ENCODE assay signal across 1 cellular context in the genomic region with DNA sequence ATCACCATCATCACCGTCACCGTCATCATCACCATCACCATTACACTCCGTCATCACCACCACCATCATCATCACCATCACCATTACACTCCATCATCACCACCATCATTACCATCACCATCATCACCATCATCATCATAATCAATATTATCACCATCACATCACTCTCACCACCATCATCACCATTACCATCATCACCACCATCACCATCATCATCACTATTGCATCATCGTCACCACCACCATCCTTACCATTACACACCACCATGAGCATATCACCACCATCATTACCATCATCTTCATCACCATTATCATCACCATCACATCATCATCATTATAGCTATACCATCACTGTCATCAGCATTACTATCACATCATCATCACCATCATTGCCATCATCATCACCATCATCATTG.
TF ChIP-seq lines count a peak whose summit lies in the region.

No MANE protein-coding gene starts in this region.

TF ChIP-seq in HEK293, 187 proteins besides CTCF, POLR2A, EP300 and RAD21 (continued from another document and continues in another):
- TF ChIP-seq, protein P1, sequence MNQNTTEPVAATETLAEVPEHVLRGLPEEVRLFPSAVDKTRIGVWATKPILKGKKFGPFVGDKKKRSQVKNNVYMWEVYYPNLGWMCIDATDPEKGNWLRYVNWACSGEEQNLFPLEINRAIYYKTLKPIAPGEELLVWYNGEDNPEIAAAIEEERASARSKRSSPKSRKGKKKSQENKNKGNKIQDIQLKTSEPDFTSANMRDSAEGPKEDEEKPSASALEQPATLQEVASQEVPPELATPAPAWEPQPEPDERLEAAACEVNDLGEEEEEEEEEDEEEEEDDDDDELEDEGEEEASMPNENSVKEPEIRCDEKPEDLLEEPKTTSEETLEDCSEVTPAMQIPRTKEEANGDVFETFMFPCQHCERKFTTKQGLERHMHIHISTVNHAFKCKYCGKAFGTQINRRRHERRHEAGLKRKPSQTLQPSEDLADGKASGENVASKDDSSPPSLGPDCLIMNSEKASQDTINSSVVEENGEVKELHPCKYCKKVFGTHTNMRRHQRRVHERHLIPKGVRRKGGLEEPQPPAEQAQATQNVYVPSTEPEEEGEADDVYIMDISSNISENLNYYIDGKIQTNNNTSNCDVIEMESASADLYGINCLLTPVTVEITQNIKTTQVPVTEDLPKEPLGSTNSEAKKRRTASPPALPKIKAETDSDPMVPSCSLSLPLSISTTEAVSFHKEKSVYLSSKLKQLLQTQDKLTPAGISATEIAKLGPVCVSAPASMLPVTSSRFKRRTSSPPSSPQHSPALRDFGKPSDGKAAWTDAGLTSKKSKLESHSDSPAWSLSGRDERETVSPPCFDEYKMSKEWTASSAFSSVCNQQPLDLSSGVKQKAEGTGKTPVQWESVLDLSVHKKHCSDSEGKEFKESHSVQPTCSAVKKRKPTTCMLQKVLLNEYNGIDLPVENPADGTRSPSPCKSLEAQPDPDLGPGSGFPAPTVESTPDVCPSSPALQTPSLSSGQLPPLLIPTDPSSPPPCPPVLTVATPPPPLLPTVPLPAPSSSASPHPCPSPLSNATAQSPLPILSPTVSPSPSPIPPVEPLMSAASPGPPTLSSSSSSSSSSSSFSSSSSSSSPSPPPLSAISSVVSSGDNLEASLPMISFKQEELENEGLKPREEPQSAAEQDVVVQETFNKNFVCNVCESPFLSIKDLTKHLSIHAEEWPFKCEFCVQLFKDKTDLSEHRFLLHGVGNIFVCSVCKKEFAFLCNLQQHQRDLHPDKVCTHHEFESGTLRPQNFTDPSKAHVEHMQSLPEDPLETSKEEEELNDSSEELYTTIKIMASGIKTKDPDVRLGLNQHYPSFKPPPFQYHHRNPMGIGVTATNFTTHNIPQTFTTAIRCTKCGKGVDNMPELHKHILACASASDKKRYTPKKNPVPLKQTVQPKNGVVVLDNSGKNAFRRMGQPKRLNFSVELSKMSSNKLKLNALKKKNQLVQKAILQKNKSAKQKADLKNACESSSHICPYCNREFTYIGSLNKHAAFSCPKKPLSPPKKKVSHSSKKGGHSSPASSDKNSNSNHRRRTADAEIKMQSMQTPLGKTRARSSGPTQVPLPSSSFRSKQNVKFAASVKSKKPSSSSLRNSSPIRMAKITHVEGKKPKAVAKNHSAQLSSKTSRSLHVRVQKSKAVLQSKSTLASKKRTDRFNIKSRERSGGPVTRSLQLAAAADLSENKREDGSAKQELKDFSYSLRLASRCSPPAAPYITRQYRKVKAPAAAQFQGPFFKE (tag by site-specific recombination; IDR thresholded peaks at IDR 0.05; ENCODE audit: borderline replicate concordance): peak; percentile 62; the same call in 1 of the 2 replicates
- TF ChIP-seq, protein P2, sequence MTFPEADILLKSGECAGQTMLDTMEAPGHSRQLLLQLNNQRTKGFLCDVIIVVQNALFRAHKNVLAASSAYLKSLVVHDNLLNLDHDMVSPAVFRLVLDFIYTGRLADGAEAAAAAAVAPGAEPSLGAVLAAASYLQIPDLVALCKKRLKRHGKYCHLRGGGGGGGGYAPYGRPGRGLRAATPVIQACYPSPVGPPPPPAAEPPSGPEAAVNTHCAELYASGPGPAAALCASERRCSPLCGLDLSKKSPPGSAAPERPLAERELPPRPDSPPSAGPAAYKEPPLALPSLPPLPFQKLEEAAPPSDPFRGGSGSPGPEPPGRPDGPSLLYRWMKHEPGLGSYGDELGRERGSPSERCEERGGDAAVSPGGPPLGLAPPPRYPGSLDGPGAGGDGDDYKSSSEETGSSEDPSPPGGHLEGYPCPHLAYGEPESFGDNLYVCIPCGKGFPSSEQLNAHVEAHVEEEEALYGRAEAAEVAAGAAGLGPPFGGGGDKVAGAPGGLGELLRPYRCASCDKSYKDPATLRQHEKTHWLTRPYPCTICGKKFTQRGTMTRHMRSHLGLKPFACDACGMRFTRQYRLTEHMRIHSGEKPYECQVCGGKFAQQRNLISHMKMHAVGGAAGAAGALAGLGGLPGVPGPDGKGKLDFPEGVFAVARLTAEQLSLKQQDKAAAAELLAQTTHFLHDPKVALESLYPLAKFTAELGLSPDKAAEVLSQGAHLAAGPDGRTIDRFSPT (tag by site-specific recombination; IDR thresholded peaks at IDR 0.05): no peak
- TF ChIP-seq ZNF311 (tag by site-specific recombination; IDR thresholded peaks at IDR 0.05; ENCODE audit: borderline replicate concordance) (peak; percentile 6), ZNF114 (tag by site-specific recombination; IDR thresholded peaks at IDR 0.05) (no peak), ZNF148 (tag by site-specific recombination; IDR thresholded peaks at IDR 0.05; ENCODE audit: borderline replicate concordance) (peak; percentile 84; the same call in 1 of the 2 replicates), ZNF785 (tag by site-specific recombination; IDR thresholded peaks at IDR 0.05) (no peak; the same call in 1 of the 2 replicates), PRDM1 (tag by site-specific recombination; IDR thresholded peaks at IDR 0.05) (no peak), ZNF488 (tag by site-specific recombination; IDR thresholded peaks at IDR 0.05) (0 out of 2 replicates have a peak, but pooled peaks have one; percentile 6), ZSCAN23 (tag by site-specific recombination; IDR thresholded peaks at IDR 0.05) (no peak), ZNF580 (tag by site-specific recombination; IDR thresholded peaks at IDR 0.05) (no peak), KLF7 (tag by site-specific recombination; IDR thresholded peaks at IDR 0.05; ENCODE audit: borderline replicate concordance) (no peak), ZNF776 (tag by site-specific recombination; IDR thresholded peaks at IDR 0.05; ENCODE audit: borderline replicate concordance) (0 out of 2 replicates have a peak, but pooled peaks have one; percentile 13), ZNF585B (tag by site-specific recombination; IDR thresholded peaks at IDR 0.05) (no peak; the same call in 1 of the 2 replicates), GLI4 (tag by site-specific recombination; IDR thresholded peaks at IDR 0.05) (no peak), ZNF571 (tag by site-specific recombination; IDR thresholded peaks at IDR 0.05) (peak; percentile 79; the same call in 1 of the 2 replicates), REPIN1 (tag by site-specific recombination; IDR thresholded peaks at IDR 0.05; ENCODE audit: low read depth) (no peak), ZNF76 (tag by site-specific recombination; IDR thresholded peaks at IDR 0.05; ENCODE audit: borderline replicate concordance, low read depth) (no peak), ZNF777 (tag by site-specific recombination; IDR thresholded peaks at IDR 0.05; ENCODE audit: borderline replicate concordance) (peak; percentile 83), ZNF280C (tag by site-specific recombination; IDR thresholded peaks at IDR 0.05) (peak; percentile 51; the same call in 1 of the 2 replicates), ZSCAN30 (tag by site-specific recombination; IDR thresholded peaks at IDR 0.05) (no peak), RBAK (tag by site-specific recombination; IDR thresholded peaks at IDR 0.05) (peak; percentile 85; the same call in 1 of the 2 replicates), ZNF248 (tag by site-specific recombination; IDR thresholded peaks at IDR 0.05) (no peak), ZNF501 (tag by site-specific recombination; IDR thresholded peaks at IDR 0.05) (no peak), ZNF658 (tag by site-specific recombination; IDR thresholded peaks at IDR 0.05) (peak; percentile 64; the same call in 1 of the 2 replicates), ZNF184 (tag by site-specific recombination; IDR thresholded peaks at IDR 0.05) (no peak), ZNF266 (tag by site-specific recombination; IDR thresholded peaks at IDR 0.05; ENCODE audit: low read depth) (peak; percentile 53)
- TF ChIP-seq, protein P3, sequence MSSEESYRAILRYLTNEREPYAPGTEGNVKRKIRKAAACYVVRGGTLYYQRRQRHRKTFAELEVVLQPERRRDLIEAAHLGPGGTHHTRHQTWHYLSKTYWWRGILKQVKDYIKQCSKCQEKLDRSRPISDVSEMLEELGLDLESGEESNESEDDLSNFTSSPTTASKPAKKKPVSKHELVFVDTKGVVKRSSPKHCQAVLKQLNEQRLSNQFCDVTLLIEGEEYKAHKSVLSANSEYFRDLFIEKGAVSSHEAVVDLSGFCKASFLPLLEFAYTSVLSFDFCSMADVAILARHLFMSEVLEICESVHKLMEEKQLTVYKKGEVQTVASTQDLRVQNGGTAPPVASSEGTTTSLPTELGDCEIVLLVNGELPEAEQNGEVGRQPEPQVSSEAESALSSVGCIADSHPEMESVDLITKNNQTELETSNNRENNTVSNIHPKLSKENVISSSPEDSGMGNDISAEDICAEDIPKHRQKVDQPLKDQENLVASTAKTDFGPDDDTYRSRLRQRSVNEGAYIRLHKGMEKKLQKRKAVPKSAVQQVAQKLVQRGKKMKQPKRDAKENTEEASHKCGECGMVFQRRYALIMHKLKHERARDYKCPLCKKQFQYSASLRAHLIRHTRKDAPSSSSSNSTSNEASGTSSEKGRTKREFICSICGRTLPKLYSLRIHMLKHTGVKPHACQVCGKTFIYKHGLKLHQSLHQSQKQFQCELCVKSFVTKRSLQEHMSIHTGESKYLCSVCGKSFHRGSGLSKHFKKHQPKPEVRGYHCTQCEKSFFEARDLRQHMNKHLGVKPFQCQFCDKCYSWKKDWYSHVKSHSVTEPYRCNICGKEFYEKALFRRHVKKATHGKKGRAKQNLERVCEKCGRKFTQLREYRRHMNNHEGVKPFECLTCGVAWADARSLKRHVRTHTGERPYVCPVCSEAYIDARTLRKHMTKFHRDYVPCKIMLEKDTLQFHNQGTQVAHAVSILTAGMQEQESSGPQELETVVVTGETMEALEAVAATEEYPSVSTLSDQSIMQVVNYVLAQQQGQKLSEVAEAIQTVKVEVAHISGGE (tag by site-specific recombination; conservative IDR thresholded peaks at IDR 0.05; ENCODE audit: low read depth): no peak
- TF ChIP-seq, protein P4, sequence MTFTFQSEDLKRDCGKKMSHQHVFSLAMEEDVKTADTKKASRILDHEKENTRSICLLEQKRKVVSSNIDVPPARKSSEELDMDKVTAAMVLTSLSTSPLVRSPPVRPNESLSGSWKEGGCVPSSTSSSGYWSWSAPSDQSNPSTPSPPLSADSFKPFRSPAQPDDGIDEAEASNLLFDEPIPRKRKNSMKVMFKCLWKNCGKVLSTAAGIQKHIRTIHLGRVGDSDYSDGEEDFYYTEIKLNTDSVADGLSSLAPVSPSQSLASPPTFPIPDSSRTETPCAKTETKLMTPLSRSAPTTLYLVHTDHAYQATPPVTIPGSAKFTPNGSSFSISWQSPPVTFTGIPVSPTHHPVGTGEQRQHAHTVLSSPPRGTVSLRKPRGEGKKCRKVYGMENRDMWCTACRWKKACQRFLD (tag by site-specific recombination; IDR thresholded peaks at IDR 0.05): peak; percentile 11; the same call in 1 of the 2 replicates
- TF ChIP-seq, protein P5, sequence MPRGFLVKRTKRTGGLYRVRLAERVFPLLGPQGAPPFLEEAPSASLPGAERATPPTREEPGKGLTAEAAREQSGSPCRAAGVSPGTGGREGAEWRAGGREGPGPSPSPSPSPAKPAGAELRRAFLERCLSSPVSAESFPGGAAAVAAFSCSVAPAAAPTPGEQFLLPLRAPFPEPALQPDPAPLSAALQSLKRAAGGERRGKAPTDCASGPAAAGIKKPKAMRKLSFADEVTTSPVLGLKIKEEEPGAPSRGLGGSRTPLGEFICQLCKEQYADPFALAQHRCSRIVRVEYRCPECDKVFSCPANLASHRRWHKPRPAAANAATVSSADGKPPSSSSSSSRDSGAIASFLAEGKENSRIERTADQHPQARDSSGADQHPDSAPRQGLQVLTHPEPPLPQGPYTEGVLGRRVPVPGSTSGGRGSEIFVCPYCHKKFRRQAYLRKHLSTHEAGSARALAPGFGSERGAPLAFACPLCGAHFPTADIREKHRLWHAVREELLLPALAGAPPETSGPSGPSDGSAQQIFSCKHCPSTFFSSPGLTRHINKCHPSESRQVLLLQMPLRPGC (tag by site-specific recombination; IDR thresholded peaks at IDR 0.05): no peak
- TF ChIP-seq, protein P6, sequence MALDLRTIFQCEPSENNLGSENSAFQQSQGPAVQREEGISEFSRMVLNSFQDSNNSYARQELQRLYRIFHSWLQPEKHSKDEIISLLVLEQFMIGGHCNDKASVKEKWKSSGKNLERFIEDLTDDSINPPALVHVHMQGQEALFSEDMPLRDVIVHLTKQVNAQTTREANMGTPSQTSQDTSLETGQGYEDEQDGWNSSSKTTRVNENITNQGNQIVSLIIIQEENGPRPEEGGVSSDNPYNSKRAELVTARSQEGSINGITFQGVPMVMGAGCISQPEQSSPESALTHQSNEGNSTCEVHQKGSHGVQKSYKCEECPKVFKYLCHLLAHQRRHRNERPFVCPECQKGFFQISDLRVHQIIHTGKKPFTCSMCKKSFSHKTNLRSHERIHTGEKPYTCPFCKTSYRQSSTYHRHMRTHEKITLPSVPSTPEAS (tag by site-specific recombination; IDR thresholded peaks at IDR 0.05): no peak
